25 cellular contexts compared by ENCODE assay signal in the genomic region with DNA sequence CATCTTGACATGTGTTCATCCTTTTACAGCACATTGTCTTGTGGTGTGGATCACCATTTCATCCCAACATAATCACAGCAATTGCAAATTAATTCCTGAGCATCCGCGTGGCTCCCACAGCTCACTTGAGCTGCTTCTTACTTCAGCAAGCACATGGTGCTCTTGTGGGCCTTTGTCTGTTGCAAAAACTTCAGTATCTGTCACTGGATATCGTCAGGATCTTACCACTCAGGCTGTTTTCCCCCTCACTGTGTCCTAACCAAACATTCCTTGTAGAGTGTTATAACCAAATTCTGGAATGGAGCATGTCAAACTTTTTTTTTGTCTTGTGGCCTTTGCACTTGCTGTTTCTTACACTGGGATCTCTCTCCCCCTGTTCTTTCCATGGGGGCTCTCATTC.
"Had no signal": no experiment of that assay in that cellular context is flagged by ENCODE, and none has a peak within 500 bp of the region (broad histone marks: within the 10 kb centered on the region; RNA-seq: fewer than 3 reads in every experiment).

No MANE protein-coding gene starts in this region.

- H3K4me1 Mint-ChIP-seq: nephron; stimulated activated memory B cell treated with anti-CD40 and anti-IgM and Interleukin-4, amounts not matched to agents 10 μg/mL and 1 μg/mL and 100 μg/mL, for 72 hours; stimulated activated naive CD8-positive, alpha-beta T cell treated with anti-CD3 and anti-CD28 coated beads, Interleukin-15, amount 100 ng/mL, for 72 hours; T-helper 17 cell had no signal

- DNase-seq: activated CD4-positive, alpha-beta T cell treated with anti-CD3 and anti-CD28 coated beads for 48 hours; activated CD4-positive, alpha-beta T cell treated with anti-CD3 and anti-CD28 coated beads, Interleukin-2, amount 50 U/mL, for 48 hours; activated CD8-positive, alpha-beta memory T cell treated with anti-CD3 and anti-CD28 coated beads for 24 hours; activated effector memory CD4-positive, alpha-beta T cell treated with Interleukin-2 at 50 U/mL for 16 hours; activated naive CD4-positive, alpha-beta T cell treated with anti-CD3 and anti-CD28 coated beads for 36 hours; cortex of kidney; left lung; lower lobe of right lung; mesendoderm; mucosa of descending colon; stimulated activated CD4-positive, alpha-beta T cell treated with anti-CD3 and anti-CD28 coated beads, Interleukin-1b, Interleukin-23, amount 100 ng/mL, for 48 hours; stimulated activated CD4-positive, alpha-beta T cell treated with anti-CD3 and anti-CD28 coated beads, Interleukin-4, amount 100 ng/mL, for 4 hours; stimulated activated CD8-positive, alpha-beta memory T cell treated with anti-CD3 and anti-CD28 coated beads, Interleukin-4, amount 100 ng/mL, for 48 hours; stimulated activated naive CD8-positive, alpha-beta T cell treated with anti-CD3 and anti-CD28 coated beads, Interleukin-15, amount 100 ng/mL, for 72 hours; substantia nigra; T-helper 17 cell; T1000; thyroid gland; upper lobe of left lung; WERI-Rb-1 had no signal

- H3K36me3 Mint-ChIP-seq: stimulated activated memory B cell treated with anti-CD40 and anti-IgM and Interleukin-4, amounts not matched to agents 10 μg/mL and 1 μg/mL and 100 μg/mL, for 72 hours had no signal

- H3K4me3 Mint-ChIP-seq: activated naive CD4-positive, alpha-beta T cell treated with anti-CD3 and anti-CD28 coated beads for 36 hours; nephron; stimulated activated memory B cell treated with anti-CD40 and anti-IgM and Interleukin-4, amounts not matched to agents 10 μg/mL and 1 μg/mL and 100 μg/mL, for 72 hours; stimulated activated naive CD8-positive, alpha-beta T cell treated with anti-CD3 and anti-CD28 coated beads, Interleukin-15, amount 100 ng/mL, for 72 hours; T-helper 17 cell had no signal

- H3K27ac Mint-ChIP-seq: activated naive CD4-positive, alpha-beta T cell treated with anti-CD3 and anti-CD28 coated beads for 36 hours; nephron; stimulated activated memory B cell treated with anti-CD40 and anti-IgM and Interleukin-4, amounts not matched to agents 10 μg/mL and 1 μg/mL and 100 μg/mL, for 72 hours; stimulated activated naive CD8-positive, alpha-beta T cell treated with anti-CD3 and anti-CD28 coated beads, Interleukin-15, amount 100 ng/mL, for 72 hours; T-helper 17 cell had no signal

- H3K27me3 ChIP-seq: foreskin keratinocyte, heart left ventricle, left lung, thyroid gland, upper lobe of left lung had no signal

- H3K4me3 ChIP-seq: heart left ventricle, left lung, lower lobe of right lung, mucosa of descending colon, thyroid gland, upper lobe of left lung had no signal

- H3K27ac ChIP-seq: foreskin keratinocyte, left lung, lower lobe of right lung, thyroid gland, upper lobe of left lung, WERI-Rb-1 had no signal

- H3K9me3 ChIP-seq: lower lobe of right lung, thyroid gland had no signal

- ATAC-seq: activated CD4-positive, CD25-positive, alpha-beta regulatory T cell treated with anti-CD3 and anti-CD28 coated beads, Interleukin-2, amount 50 U/mL, for 24 hours; lower lobe of right lung; mucosa of descending colon; stimulated activated memory B cell treated with anti-CD40 and anti-IgM and Interleukin-4, amounts not matched to agents 10 μg/mL and 1 μg/mL and 100 μg/mL, for 72 hours; stimulated activated naive CD8-positive, alpha-beta T cell treated with anti-CD3 and anti-CD28 coated beads, Interleukin-15, amount 100 ng/mL, for 72 hours; T-helper 17 cell had no signal

- H3K27me3 Mint-ChIP-seq: stimulated activated memory B cell treated with anti-CD40 and anti-IgM and Interleukin-4, amounts not matched to agents 10 μg/mL and 1 μg/mL and 100 μg/mL, for 72 hours; stimulated activated naive CD8-positive, alpha-beta T cell treated with anti-CD3 and anti-CD28 coated beads, Interleukin-15, amount 100 ng/mL, for 72 hours; T-helper 17 cell had no signal

- H3K9me3 Mint-ChIP-seq: nephron had no signal

- H3K4me1 ChIP-seq: foreskin keratinocyte, left lung, lower lobe of right lung, thyroid gland, upper lobe of left lung had no signal

- H3K36me3 ChIP-seq: heart left ventricle, left lung, lower lobe of right lung, thyroid gland, upper lobe of left lung, WERI-Rb-1 had no signal
